ENCODE assay signal across 9 cellular contexts in genomic region chr7:134636008-134636449, GRCh38. TPM values are rescaled to one million over a fixed set of nuclear protein-coding genes. Genes with fewer than 3 reads are reported as not detected.
A peak's percentile ranks its signal among the peaks of the same experiment; 100 is the strongest.
DNase-seq lines count a peak whose midpoint lies in the region; ATAC-seq and TF ChIP-seq lines count a peak whose summit lies in the region.
"Had no signal": no experiment of that assay in that cellular context is flagged by ENCODE, and none has a peak within 500 bp of the region (broad histone marks: within the 10 kb centered on the region; RNA-seq: fewer than 3 reads in every experiment).

No MANE protein-coding gene starts in this region.

- H3K27me3 ChIP-seq in hepatocyte: no peaks in the 10 kb centered on the region

- H2AFZ ChIP-seq in hepatocyte: no peak overlapping the region

- H3K4me3 ChIP-seq in hepatocyte: no peak overlapping the region

- H3K36me3 ChIP-seq in hepatocyte (replicated peaks; ENCODE audit: insufficient read depth, low read depth): no peaks in the 10 kb centered on the region

- ATAC-seq in GM18502 (IDR thresholded peaks at IDR 0.05; ENCODE audit: poor library complexity, unreplicated experiment) (peak; percentile 91), GM21528 (IDR thresholded peaks at IDR 0.05; ENCODE audit: low FRiP score, unreplicated experiment) (peak; percentile 92), HG03565 (IDR thresholded peaks at IDR 0.05; ENCODE audit: unreplicated experiment) (peak; percentile 85)

- TF ChIP-seq CTCF in hepatocyte (IDR thresholded peaks at IDR 0.05; ENCODE audit: poor library complexity): no peak

- H3K79me2 ChIP-seq in hepatocyte: no peaks in the 10 kb centered on the region

- peak overlapping the region; percentile 23 for H3K4me2 ChIP-seq in hepatocyte

- no peaks in the 10 kb centered on the region for H3K4me1 ChIP-seq in hepatocyte (ENCODE audit: insufficient read depth)

- WGBS in hepatocyte (ENCODE audit: low lambda C conversion rate, missing lambda C conversion rate): 77% methylated on average over 2 of the region's 2 CpGs

- DNase-seq in hepatocyte (ENCODE audit: low spot score): no peak
- DNase-seq in stimulated activated CD4-positive, alpha-beta T cell treated with anti-CD3 and anti-CD28 coated beads, Interleukin-1b, Interleukin-23, amount 100 ng/mL, for 48 hours: no peak
- no peak for DNase-seq in NCI-H146 treated with DMSO at 0.1 percent for 48 hours (lab: John Stamatoyannopoulos, UW; ENCODE audit: unreplicated experiment)
- DNase-seq in nucleus accumbens (lab: John Stamatoyannopoulos, UW): no peak
- no peak for DNase-seq in islet precursor cell
- DNase-seq: NCI-H1436 had no signal

- no peak overlapping the region for H3K27ac ChIP-seq in hepatocyte

- H3K9me3 ChIP-seq in hepatocyte (ENCODE audit: low read depth): no peaks in the 10 kb centered on the region

- no peaks in the 10 kb centered on the region for H4K20me1 ChIP-seq in hepatocyte (ENCODE audit: insufficient read depth, poor library complexity, severe bottlenecking)

- H3K9me2 ChIP-seq in hepatocyte (replicated peaks; ENCODE audit: insufficient read depth): no peaks in the 10 kb centered on the region

RNA-seq across cellular contexts. Expression of gene BPGM, which starts 10.6 kb away (rescaled TPM):
- total RNA-seq in hepatocyte: 23.2 and 25.0 TPM in 2 replicates
- 25.7 and 37.6 TPM in 2 replicates for polyA plus RNA-seq in hepatocyte
